Comparison of ENCODE assay signal across 28 cellular contexts in genomic region chr17:28580925-28581324, GRCh38. TPM values are rescaled to one million over a fixed set of nuclear protein-coding genes. Genes with fewer than 3 reads are reported as not detected.
DNase-seq lines count a peak whose midpoint lies in the region; ATAC-seq, FAIRE-seq and TF ChIP-seq lines count a peak whose summit lies in the region.
"Had no signal": no experiment of that assay in that cellular context is flagged by ENCODE, and none has a peak within 500 bp of the region (broad histone marks: within the 10 kb centered on the region; RNA-seq: fewer than 3 reads in every experiment).

No MANE protein-coding gene starts in this region.

- peaks cover 39 to 43% of the 10 kb centered on the region in 2 experiments for H3K36me3 ChIP-seq in GM12878 (ENCODE audit: control insufficient read depth in 2 of 2, insufficient read depth in 2 of 2, low read length in 1 of 2)

- no peak for TF ChIP-seq POLR2A in GM12878 (IDR thresholded peaks at IDR 0.05; ENCODE audit: low read depth, low read length)

- no peaks in the 10 kb centered on the region for H3K27me3 ChIP-seq in GM12878 (replicated peaks in 1 of 2; ENCODE audit: control insufficient read depth in 2 of 2, insufficient read depth in 2 of 2, low read length in 1 of 2)
- H3K27me3 ChIP-seq: BLaER1 treated with 17β-estradiol and CSF1 and Interleukin-3, amounts not matched to agents 10 nM and 100 nM; SJCRH30 had no signal

- intact Hi-C loops in GM12878 (cut with micrococcal nuclease; ENCODE audit: unreplicated experiment): no loop called here

- SMC1A ChIA-PET in GM12878 (lab: Charles Lee; ENCODE audit: uncharacterized antibody, unreplicated experiment): interaction anchor here (0.9 to 1.2 kb wide), 4 partner anchors 8 to 38 kb away, joined by 3 to 4 read pairs (median 3); no protein-coding TSS in a partner anchor

- H3K79me2 ChIP-seq in GM12878 (ENCODE audit: control insufficient read depth, insufficient read depth, low read length): peaks cover 3% of the 10 kb centered on the region

- no peaks in the 10 kb centered on the region for H4K20me1 ChIP-seq in GM12878 (ENCODE audit: control insufficient read depth, insufficient read depth)

- H3K27ac ChIP-seq in VCaP (peak overlapping the region; percentile 36; the same call in 1 of the 2 replicates), GM12878 (ENCODE audit: control insufficient read depth, insufficient read depth) (no peak overlapping the region)
- H3K27ac ChIP-seq: A549; BLaER1 treated with 17β-estradiol and CSF1 and Interleukin-3, amounts not matched to agents 10 nM and 100 nM; KMS-11; PC-9; SJCRH30 had no signal

- peak; percentile 9 for DNase-seq in activated effector memory CD4-positive, alpha-beta T cell treated with anti-CD3 and anti-CD28 coated beads, Interleukin-2, amount 50 U/mL, for 16 hours
- no peak for DNase-seq in activated effector memory CD4-positive, alpha-beta T cell treated with Interleukin-2 at 50 U/mL for 16 hours
- no peak for DNase-seq in GM12878 (ENCODE audit: low read depth, low spot score)
- DNase-seq: AML-193; CD8-positive, alpha-beta T cell; DMS79; EL; GDM1; GOT3; HFFc6; IMR-90; MM.1S; NCI-H1417; NCI-H1694; NCI-H2029 treated with DMSO at 0.1 percent for 48 hours; NCI-H446 treated with DMSO at 0.1 percent for 48 hours; NCI-H526; PC-9; SJCRH30 had no signal

- H3K9ac ChIP-seq in GM12878 (ENCODE audit: control insufficient read depth, insufficient read depth, low read length): no peak overlapping the region
- H3K9ac ChIP-seq: BLaER1 treated with 17β-estradiol and CSF1 and Interleukin-3, amounts not matched to agents 10 nM and 100 nM; KMS-11 had no signal

- peaks cover 20% of the 10 kb centered on the region for H3K4me1 ChIP-seq in GM12878 (ENCODE audit: control insufficient read depth, insufficient read depth, low read length)
- H3K4me1 ChIP-seq: SJCRH30 had no signal

- no peak overlapping the region for H3K4me2 ChIP-seq in GM12878 (ENCODE audit: control insufficient read depth, insufficient read depth)
- H3K4me2 ChIP-seq: A549; BLaER1 treated with 17β-estradiol and CSF1 and Interleukin-3, amounts not matched to agents 10 nM and 100 nM; KMS-11; PC-9 had no signal

- no peaks in the 10 kb centered on the region for H3K9me3 ChIP-seq in GM12878 (replicated peaks; ENCODE audit: control insufficient read depth, insufficient read depth, low read length)
- H3K9me3 ChIP-seq: A549; BLaER1 treated with 17β-estradiol and CSF1 and Interleukin-3, amounts not matched to agents 10 nM and 100 nM; Caco-2; HAP-1; SJCRH30 had no signal

- TF ChIP-seq RAD21 in GM12878 (IDR thresholded peaks at IDR 0.05; ENCODE audit: insufficient read depth, low read depth, low read length): no peak

- H3K4me3 ChIP-seq in GM12878: no peak overlapping the region
- H3K4me3 ChIP-seq: A549; BLaER1 treated with 17β-estradiol and CSF1 and Interleukin-3, amounts not matched to agents 10 nM and 100 nM; HAP-1; PC-9; SJCRH30 had no signal

- BruUV-seq in GM12878 (replicated peaks; lab: Mats Ljungman, UMichigan): no TSS peak

- TF ChIP-seq CTCF in VCaP (conservative IDR thresholded peaks at IDR 0.05): no peak
- no peak for TF ChIP-seq CTCF in GM12878 (IDR thresholded peaks at IDR 0.05 in 2 of 3, conservative IDR thresholded peaks at IDR 0.05 in 1 of 3; ENCODE audit: control insufficient read depth in 2 of 3, extremely low read depth in 1 of 3, insufficient read depth in 1 of 3, low read depth in 3 of 3, low read length in 3 of 3)

- no peak overlapping the region for H2AFZ ChIP-seq in GM12878 (ENCODE audit: control insufficient read depth, low read depth, low read length)
- H2AFZ ChIP-seq: PC-9 had no signal

- in situ Hi-C loops in GM12878 (cut with MboI): no loop called here

- RAD21 ChIA-PET in GM12878 (lab: Charles Lee; ENCODE audit: unreplicated experiment): no interaction called here

- no peak for FAIRE-seq in GM12878 (lab: Jason Lieb, UNC)
- FAIRE-seq: A549 had no signal

- POLR2A ChIA-PET in GM12878 (lab: Charles Lee): interaction anchor here (0.8 to 7.1 kb wide), 5 partner anchors 10 to 139 kb away, joined by 3 to 91 read pairs (median 4); partner anchors contain the start of genes PIGS and RPL23A

- CTCF ChIA-PET in GM12878 (lab: Yijun Ruan, JAX): interaction anchor here (1.1 to 1.3 kb wide), 4 partner anchors 9 to 31 kb away, joined by 3 to 9 read pairs (median 4); no protein-coding TSS in a partner anchor

- no peak for TF ChIP-seq EP300 in GM12878 (IDR thresholded peaks at IDR 0.05; ENCODE audit: borderline replicate concordance in 1 of 2, control insufficient read depth in 1 of 2, low read depth in 2 of 2, low read length in 2 of 2)

- WGBS in GM12878 (ENCODE audit: insufficient coverage, insufficient replicate concordance, low lambda C conversion rate, missing lambda C conversion rate): 100% methylated on average over 1 of the region's 1 CpG

- no peak for ATAC-seq in GM12878
- no peak for ATAC-seq in HG03135 (IDR thresholded peaks at IDR 0.05; ENCODE audit: unreplicated experiment)
- ATAC-seq: A549; CD8-positive, alpha-beta T cell; Right ventricle myocardium inferior; SK-N-SH treated with all-trans-retinoic acid at 6 μM for 48 hours had no signal

RNA-seq across cellular contexts. Expression of gene ALDOC, which starts 4.2 kb away (rescaled TPM):
- total RNA-seq in GM12878 (2013; cell fraction: nucleolus; rRNA removed): 72.5 and 78.6 TPM in 2 replicates
- total RNA-seq in GM12878 (2014; rRNA removed): 110 and 119 TPM in 2 replicates
- 55.9 and 62.4 TPM in 2 replicates for total RNA-seq in GM12878 (2014; rRNA removed; fragmentation: Illumina TruSeq; extraction: Trizol)
- total RNA-seq in GM12878 (2021): 59.9 and 71.4 TPM in 2 replicates
- 279 TPM for polyA plus RNA-seq in GM12878 (2011; ENCODE audit: low read depth)
- polyA plus RNA-seq in GM12878 (2011; rRNA removed): 109 and 268 TPM in 2 replicates
- polyA plus RNA-seq in GM12878 (2011; cell fraction: cytosol; rRNA removed): 315 and 402 TPM in 2 replicates
- polyA plus RNA-seq in GM12878 (2011; cell fraction: nucleus; rRNA removed): 308 and 460 TPM in 2 replicates
- polyA plus RNA-seq in GM12878 (2012): 312 and 405 TPM in 2 replicates
- polyA plus RNA-seq in GM12878 (2014; fragmentation: Illumina TruSeq; extraction: Trizol): 62.1 and 89.8 TPM in 2 replicates
- polyA plus RNA-seq in GM12878 (2014; fragmentation: Nextera tagmentation; extraction: Ambion mirVana): 100 to 1,000 TPM in 1 of 2 experiments, 10 to 100 TPM in 1; 66.6 to 107 TPM
- 121 and 140 TPM in 2 replicates for polyA plus RNA-seq in GM12878 (2014; rRNA removed)
- 10 to 100 TPM; 16.0 to 19.3 TPM for polyA plus RNA-seq in GM12878 (2016; fragmentation: Nextera tagmentation; extraction: Ambion mirVana)
- 274 and 308 TPM in 2 replicates for polyA minus RNA-seq in GM12878 (2011; rRNA and poly(A)+ RNA removed)
- 52.6 and 67.9 TPM in 2 replicates for polyA minus RNA-seq in GM12878 (2011; cell fraction: cytosol; rRNA and poly(A)+ RNA removed)
- 59.0 and 74.1 TPM in 2 replicates for polyA minus RNA-seq in GM12878 (2011; cell fraction: nucleus; rRNA and poly(A)+ RNA removed)

RNA-seq across cellular contexts. Expression of gene PIGS, which starts 9.6 kb away (rescaled TPM):
- 125 and 128 TPM in 2 replicates for total RNA-seq in GM12878 (2013; cell fraction: nucleolus; rRNA removed)
- total RNA-seq in GM12878 (2014; rRNA removed) (54.7 and 55.1 TPM in 2 replicates), GM12878 (2014; rRNA removed; fragmentation: Illumina TruSeq; extraction: Trizol) (32.8 and 36.0 TPM in 2 replicates), GM12878 (2021) (71.3 and 73.7 TPM in 2 replicates)
- polyA plus RNA-seq in GM12878 (2011; ENCODE audit: low read depth): 37.0 TPM
- polyA plus RNA-seq in GM12878 (2011; rRNA removed) (32.2 and 41.7 TPM in 2 replicates), GM12878 (2014; fragmentation: Illumina TruSeq; extraction: Trizol) (62.0 and 70.6 TPM in 2 replicates), GM12878 (2014; fragmentation: Nextera tagmentation; extraction: Ambion mirVana) (10 to 100 TPM; 27.5 to 32.2 TPM), GM12878 (2014; rRNA removed) (46.8 and 47.0 TPM in 2 replicates), GM12878 (2016; fragmentation: Nextera tagmentation; extraction: Ambion mirVana) (10 to 100 TPM; 67.9 to 71.8 TPM)
- polyA plus RNA-seq in GM12878 (2011; cell fraction: cytosol; rRNA removed): 80.6 and 93.3 TPM in 2 replicates
- polyA plus RNA-seq in GM12878 (2011; cell fraction: nucleus; rRNA removed): 105 and 109 TPM in 2 replicates
- 64.2 and 67.9 TPM in 2 replicates for polyA plus RNA-seq in GM12878 (2012)
- polyA minus RNA-seq in GM12878 (2011; rRNA and poly(A)+ RNA removed): 35.0 and 59.7 TPM in 2 replicates
- 27.9 and 28.9 TPM in 2 replicates for polyA minus RNA-seq in GM12878 (2011; cell fraction: cytosol; rRNA and poly(A)+ RNA removed)
- 28.0 and 40.9 TPM in 2 replicates for polyA minus RNA-seq in GM12878 (2011; cell fraction: nucleus; rRNA and poly(A)+ RNA removed)

RNA-seq across cellular contexts. Expression of gene SPAG5, which starts 17.9 kb away (rescaled TPM):
- total RNA-seq in GM12878 (2013; cell fraction: nucleolus; rRNA removed): 95.7 and 98.8 TPM in 2 replicates
- total RNA-seq in GM12878 (2014; rRNA removed) (101 and 102 TPM in 2 replicates), GM12878 (2014; rRNA removed; fragmentation: Illumina TruSeq; extraction: Trizol) (108 TPM in 2 replicates), GM12878 (2021) (103 TPM in 2 replicates)
- 44.0 TPM for polyA plus RNA-seq in GM12878 (2011; ENCODE audit: low read depth)
- polyA plus RNA-seq in GM12878 (2011; rRNA removed) (161 and 166 TPM in 2 replicates), GM12878 (2014; fragmentation: Illumina TruSeq; extraction: Trizol) (96.2 and 101 TPM in 2 replicates), GM12878 (2014; fragmentation: Nextera tagmentation; extraction: Ambion mirVana) (100 to 1,000 TPM in 1 of 2 experiments, 10 to 100 TPM in 1; 73.5 to 139 TPM), GM12878 (2014; rRNA removed) (84.4 and 86.9 TPM in 2 replicates), GM12878 (2016; fragmentation: Nextera tagmentation; extraction: Ambion mirVana) (100 to 1,000 TPM; 167 to 171 TPM)
- 122 and 127 TPM in 2 replicates for polyA plus RNA-seq in GM12878 (2011; cell fraction: cytosol; rRNA removed)
- polyA plus RNA-seq in GM12878 (2011; cell fraction: nucleus; rRNA removed): 310 and 371 TPM in 2 replicates
- 56.6 and 69.1 TPM in 2 replicates for polyA plus RNA-seq in GM12878 (2012)
- 126 and 150 TPM in 2 replicates for polyA minus RNA-seq in GM12878 (2011; rRNA and poly(A)+ RNA removed)
- polyA minus RNA-seq in GM12878 (2011; cell fraction: cytosol; rRNA and poly(A)+ RNA removed): 76.2 and 81.5 TPM in 2 replicates
- 168 and 169 TPM in 2 replicates for polyA minus RNA-seq in GM12878 (2011; cell fraction: nucleus; rRNA and poly(A)+ RNA removed)

RNA-seq across cellular contexts. Expression of gene UNC119, which starts 28.5 kb away (rescaled TPM):
- 161 and 194 TPM in 2 replicates for total RNA-seq in GM12878 (2013; cell fraction: nucleolus; rRNA removed)
- total RNA-seq in GM12878 (2014; rRNA removed): 109 and 117 TPM in 2 replicates
- 45.6 and 47.2 TPM in 2 replicates for total RNA-seq in GM12878 (2014; rRNA removed; fragmentation: Illumina TruSeq; extraction: Trizol)
- 70.7 and 75.6 TPM in 2 replicates for total RNA-seq in GM12878 (2021)
- polyA plus RNA-seq in GM12878 (2011; ENCODE audit: low read depth): 22.1 TPM
- polyA plus RNA-seq in GM12878 (2011; rRNA removed): 275 and 436 TPM in 2 replicates
- polyA plus RNA-seq in GM12878 (2011; cell fraction: cytosol; rRNA removed): 263 and 384 TPM in 2 replicates
- 704 and 944 TPM in 2 replicates for polyA plus RNA-seq in GM12878 (2011; cell fraction: nucleus; rRNA removed)
- 46.6 and 60.8 TPM in 2 replicates for polyA plus RNA-seq in GM12878 (2012)
- polyA plus RNA-seq in GM12878 (2014; fragmentation: Illumina TruSeq; extraction: Trizol): 28.9 and 68.4 TPM in 2 replicates
- 1 to 10 TPM; 2.7 to 7.4 TPM for polyA plus RNA-seq in GM12878 (2014; fragmentation: Nextera tagmentation; extraction: Ambion mirVana)
- 126 and 135 TPM in 2 replicates for polyA plus RNA-seq in GM12878 (2014; rRNA removed)
- 10 to 100 TPM; 38.5 to 46.1 TPM for polyA plus RNA-seq in GM12878 (2016; fragmentation: Nextera tagmentation; extraction: Ambion mirVana)
- polyA minus RNA-seq in GM12878 (2011; rRNA and poly(A)+ RNA removed): 124 and 179 TPM in 2 replicates
- polyA minus RNA-seq in GM12878 (2011; cell fraction: cytosol; rRNA and poly(A)+ RNA removed): 49.2 and 83.6 TPM in 2 replicates
- 211 and 217 TPM in 2 replicates for polyA minus RNA-seq in GM12878 (2011; cell fraction: nucleus; rRNA and poly(A)+ RNA removed)

RNA-seq across cellular contexts. Expression of gene RSKR, which starts 33.1 kb away (rescaled TPM):
- total RNA-seq in GM12878 (2013; cell fraction: nucleolus; rRNA removed): 109 and 119 TPM in 2 replicates
- total RNA-seq in GM12878 (2014; rRNA removed) (8.5 and 9.2 TPM in 2 replicates), GM12878 (2014; rRNA removed; fragmentation: Illumina TruSeq; extraction: Trizol) (8.4 and 9.0 TPM in 2 replicates), GM12878 (2021) (11.3 and 13.0 TPM in 2 replicates)
- 5.3 TPM for polyA plus RNA-seq in GM12878 (2011; ENCODE audit: low read depth)
- polyA plus RNA-seq in GM12878 (2011; rRNA removed) (18.6 and 22.4 TPM in 2 replicates), GM12878 (2014; fragmentation: Illumina TruSeq; extraction: Trizol) (12.7 and 13.9 TPM in 2 replicates), GM12878 (2014; fragmentation: Nextera tagmentation; extraction: Ambion mirVana) (1 to 10 TPM in 1 of 2 experiments, under 1 TPM in 1; 0.52 to 1.0 TPM), GM12878 (2014; rRNA removed) (13.2 and 18.0 TPM in 2 replicates), GM12878 (2016; fragmentation: Nextera tagmentation; extraction: Ambion mirVana) (1 to 10 TPM; 1.7 to 3.6 TPM)
- 12.7 and 16.3 TPM in 2 replicates for polyA plus RNA-seq in GM12878 (2011; cell fraction: cytosol; rRNA removed)
- 103 and 108 TPM in 2 replicates for polyA plus RNA-seq in GM12878 (2011; cell fraction: nucleus; rRNA removed)
- 4.7 and 6.5 TPM in 2 replicates for polyA plus RNA-seq in GM12878 (2012)
- 21.1 and 26.9 TPM in 2 replicates for polyA minus RNA-seq in GM12878 (2011; rRNA and poly(A)+ RNA removed)
- polyA minus RNA-seq in GM12878 (2011; cell fraction: cytosol; rRNA and poly(A)+ RNA removed): 2.7 and 4.6 TPM in 2 replicates
- polyA minus RNA-seq in GM12878 (2011; cell fraction: nucleus; rRNA and poly(A)+ RNA removed): 28.4 and 39.0 TPM in 2 replicates
